ENCODE assay signal across 1 cellular context in genomic region chrX:10189317-10190268, GRCh38.
TF ChIP-seq lines count a peak whose summit lies in the region.

No MANE protein-coding gene starts in this region.

TF ChIP-seq in K562, 482 proteins besides CTCF, POLR2A, EP300 and RAD21 (continued from another document):
- TF ChIP-seq MGA (IDR thresholded peaks at IDR 0.05) (no peak), FOXP1 (CRISPR knock-in tag; IDR thresholded peaks at IDR 0.05) (no peak), POLR2AphosphoS5 (IDR thresholded peaks at IDR 0.05; ENCODE audit: control insufficient read depth, insufficient read depth, low read depth, low read length) (no peak), ATF4 (CRISPR knock-in tag; IDR thresholded peaks at IDR 0.05) (no peak), NFXL1 (CRISPR knock-in tag; IDR thresholded peaks at IDR 0.05) (no peak), CTBP1 (IDR thresholded peaks at IDR 0.05; ENCODE audit: borderline replicate concordance) (0 out of 2 replicates have a peak, but pooled peaks have one; percentile 22), CHD7 (IDR thresholded peaks at IDR 0.05; ENCODE audit: low read depth, low read length) (no peak), MBD1 (CRISPR knock-in tag; IDR thresholded peaks at IDR 0.05) (no peak)
